Comparison of ENCODE assay signal across 1 cellular context in genomic region chr9:136701665-136702048, GRCh38.
TF ChIP-seq lines count a peak whose summit lies in the region.

No MANE protein-coding gene starts in this region.

TF ChIP-seq in GM23338, 12 proteins besides CTCF, POLR2A, EP300 and RAD21 (continued from another document):
- TF ChIP-seq STAT1 (IDR thresholded peaks at IDR 0.05; ENCODE audit: unreplicated experiment), result no peak
- TF ChIP-seq, protein P1, sequence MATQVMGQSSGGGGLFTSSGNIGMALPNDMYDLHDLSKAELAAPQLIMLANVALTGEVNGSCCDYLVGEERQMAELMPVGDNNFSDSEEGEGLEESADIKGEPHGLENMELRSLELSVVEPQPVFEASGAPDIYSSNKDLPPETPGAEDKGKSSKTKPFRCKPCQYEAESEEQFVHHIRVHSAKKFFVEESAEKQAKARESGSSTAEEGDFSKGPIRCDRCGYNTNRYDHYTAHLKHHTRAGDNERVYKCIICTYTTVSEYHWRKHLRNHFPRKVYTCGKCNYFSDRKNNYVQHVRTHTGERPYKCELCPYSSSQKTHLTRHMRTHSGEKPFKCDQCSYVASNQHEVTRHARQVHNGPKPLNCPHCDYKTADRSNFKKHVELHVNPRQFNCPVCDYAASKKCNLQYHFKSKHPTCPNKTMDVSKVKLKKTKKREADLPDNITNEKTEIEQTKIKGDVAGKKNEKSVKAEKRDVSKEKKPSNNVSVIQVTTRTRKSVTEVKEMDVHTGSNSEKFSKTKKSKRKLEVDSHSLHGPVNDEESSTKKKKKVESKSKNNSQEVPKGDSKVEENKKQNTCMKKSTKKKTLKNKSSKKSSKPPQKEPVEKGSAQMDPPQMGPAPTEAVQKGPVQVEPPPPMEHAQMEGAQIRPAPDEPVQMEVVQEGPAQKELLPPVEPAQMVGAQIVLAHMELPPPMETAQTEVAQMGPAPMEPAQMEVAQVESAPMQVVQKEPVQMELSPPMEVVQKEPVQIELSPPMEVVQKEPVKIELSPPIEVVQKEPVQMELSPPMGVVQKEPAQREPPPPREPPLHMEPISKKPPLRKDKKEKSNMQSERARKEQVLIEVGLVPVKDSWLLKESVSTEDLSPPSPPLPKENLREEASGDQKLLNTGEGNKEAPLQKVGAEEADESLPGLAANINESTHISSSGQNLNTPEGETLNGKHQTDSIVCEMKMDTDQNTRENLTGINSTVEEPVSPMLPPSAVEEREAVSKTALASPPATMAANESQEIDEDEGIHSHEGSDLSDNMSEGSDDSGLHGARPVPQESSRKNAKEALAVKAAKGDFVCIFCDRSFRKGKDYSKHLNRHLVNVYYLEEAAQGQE (IDR thresholded peaks at IDR 0.05; ENCODE audit: unreplicated experiment), result no peak
- no peak for TF ChIP-seq EZH2 (IDR thresholded peaks at IDR 0.05; ENCODE audit: low read depth, unreplicated experiment)
- TF ChIP-seq JUNB (IDR thresholded peaks at IDR 0.05; ENCODE audit: unreplicated experiment), result no peak
- no peak for TF ChIP-seq EZH2phosphoT487 (IDR thresholded peaks at IDR 0.05; ENCODE audit: unreplicated experiment)
- no peak for TF ChIP-seq ZNF114 (CRISPR knock-in tag; IDR thresholded peaks at IDR 0.05)
- TF ChIP-seq ZNF331 (CRISPR knock-in tag; IDR thresholded peaks at IDR 0.05; ENCODE audit: low read depth), result no peak
- no peak for TF ChIP-seq POLR2AphosphoS5 (IDR thresholded peaks at IDR 0.05; ENCODE audit: low read depth)
- TF ChIP-seq, protein P2, sequence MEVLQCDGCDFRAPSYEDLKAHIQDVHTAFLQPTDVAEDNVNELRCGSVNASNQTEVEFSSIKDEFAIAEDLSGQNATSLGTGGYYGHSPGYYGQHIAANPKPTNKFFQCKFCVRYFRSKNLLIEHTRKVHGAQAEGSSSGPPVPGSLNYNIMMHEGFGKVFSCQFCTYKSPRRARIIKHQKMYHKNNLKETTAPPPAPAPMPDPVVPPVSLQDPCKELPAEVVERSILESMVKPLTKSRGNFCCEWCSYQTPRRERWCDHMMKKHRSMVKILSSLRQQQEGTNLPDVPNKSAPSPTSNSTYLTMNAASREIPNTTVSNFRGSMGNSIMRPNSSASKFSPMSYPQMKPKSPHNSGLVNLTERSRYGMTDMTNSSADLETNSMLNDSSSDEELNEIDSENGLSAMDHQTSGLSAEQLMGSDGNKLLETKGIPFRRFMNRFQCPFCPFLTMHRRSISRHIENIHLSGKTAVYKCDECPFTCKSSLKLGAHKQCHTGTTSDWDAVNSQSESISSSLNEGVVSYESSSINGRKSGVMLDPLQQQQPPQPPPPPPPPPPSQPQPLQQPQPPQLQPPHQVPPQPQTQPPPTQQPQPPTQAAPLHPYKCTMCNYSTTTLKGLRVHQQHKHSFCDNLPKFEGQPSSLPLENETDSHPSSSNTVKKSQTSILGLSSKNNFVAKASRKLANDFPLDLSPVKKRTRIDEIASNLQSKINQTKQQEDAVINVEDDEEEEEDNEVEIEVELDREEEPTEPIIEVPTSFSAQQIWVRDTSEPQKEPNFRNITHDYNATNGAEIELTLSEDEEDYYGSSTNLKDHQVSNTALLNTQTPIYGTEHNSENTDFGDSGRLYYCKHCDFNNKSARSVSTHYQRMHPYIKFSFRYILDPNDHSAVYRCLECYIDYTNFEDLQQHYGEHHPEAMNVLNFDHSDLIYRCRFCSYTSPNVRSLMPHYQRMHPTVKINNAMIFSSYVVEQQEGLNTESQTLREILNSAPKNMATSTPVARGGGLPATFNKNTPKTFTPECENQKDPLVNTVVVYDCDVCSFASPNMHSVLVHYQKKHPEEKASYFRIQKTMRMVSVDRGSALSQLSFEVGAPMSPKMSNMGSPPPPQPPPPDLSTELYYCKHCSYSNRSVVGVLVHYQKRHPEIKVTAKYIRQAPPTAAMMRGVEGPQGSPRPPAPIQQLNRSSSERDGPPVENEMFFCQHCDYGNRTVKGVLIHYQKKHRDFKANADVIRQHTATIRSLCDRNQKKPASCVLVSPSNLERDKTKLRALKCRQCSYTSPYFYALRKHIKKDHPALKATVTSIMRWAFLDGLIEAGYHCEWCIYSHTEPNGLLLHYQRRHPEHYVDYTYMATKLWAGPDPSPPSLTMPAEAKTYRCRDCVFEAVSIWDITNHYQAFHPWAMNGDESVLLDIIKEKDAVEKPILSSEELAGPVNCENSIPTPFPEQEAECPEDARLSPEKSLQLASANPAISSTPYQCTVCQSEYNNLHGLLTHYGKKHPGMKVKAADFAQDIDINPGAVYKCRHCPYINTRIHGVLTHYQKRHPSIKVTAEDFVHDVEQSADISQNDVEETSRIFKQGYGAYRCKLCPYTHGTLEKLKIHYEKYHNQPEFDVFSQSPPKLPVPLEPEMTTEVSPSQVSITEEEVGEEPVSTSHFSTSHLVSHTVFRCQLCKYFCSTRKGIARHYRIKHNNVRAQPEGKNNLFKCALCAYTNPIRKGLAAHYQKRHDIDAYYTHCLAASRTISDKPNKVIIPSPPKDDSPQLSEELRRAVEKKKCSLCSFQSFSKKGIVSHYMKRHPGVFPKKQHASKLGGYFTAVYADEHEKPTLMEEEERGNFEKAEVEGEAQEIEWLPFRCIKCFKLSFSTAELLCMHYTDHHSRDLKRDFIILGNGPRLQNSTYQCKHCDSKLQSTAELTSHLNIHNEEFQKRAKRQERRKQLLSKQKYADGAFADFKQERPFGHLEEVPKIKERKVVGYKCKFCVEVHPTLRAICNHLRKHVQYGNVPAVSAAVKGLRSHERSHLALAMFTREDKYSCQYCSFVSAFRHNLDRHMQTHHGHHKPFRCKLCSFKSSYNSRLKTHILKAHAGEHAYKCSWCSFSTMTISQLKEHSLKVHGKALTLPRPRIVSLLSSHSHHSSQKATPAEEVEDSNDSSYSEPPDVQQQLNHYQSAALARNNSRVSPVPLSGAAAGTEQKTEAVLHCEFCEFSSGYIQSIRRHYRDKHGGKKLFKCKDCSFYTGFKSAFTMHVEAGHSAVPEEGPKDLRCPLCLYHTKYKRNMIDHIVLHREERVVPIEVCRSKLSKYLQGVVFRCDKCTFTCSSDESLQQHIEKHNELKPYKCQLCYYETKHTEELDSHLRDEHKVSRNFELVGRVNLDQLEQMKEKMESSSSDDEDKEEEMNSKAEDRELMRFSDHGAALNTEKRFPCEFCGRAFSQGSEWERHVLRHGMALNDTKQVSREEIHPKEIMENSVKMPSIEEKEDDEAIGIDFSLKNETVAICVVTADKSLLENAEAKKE (CRISPR knock-in tag; IDR thresholded peaks at IDR 0.05), result no peak
- no peak for TF ChIP-seq CREB1 (CRISPR knock-in tag; IDR thresholded peaks at IDR 0.05; ENCODE audit: low read depth)
TF ChIP-seq in GM23338: peak in this region for 0.
